Comparison of ENCODE assay signal across 9 cellular contexts in genomic region chr19:40416918-40417713, GRCh38. TPM values are rescaled to one million over a fixed set of nuclear protein-coding genes. Genes with fewer than 3 reads are reported as not detected.
A peak's percentile ranks its signal among the peaks of the same experiment; 100 is the strongest.
DNase-seq lines count a peak whose midpoint lies in the region; ATAC-seq and TF ChIP-seq lines count a peak whose summit lies in the region.
"Had no signal": no experiment of that assay in that cellular context is flagged by ENCODE, and none has a peak within 500 bp of the region (broad histone marks: within the 10 kb centered on the region; RNA-seq: fewer than 3 reads in every experiment).

No MANE protein-coding gene starts in this region.

- no peak overlapping the region for H3K4me3 ChIP-seq in uterus

- no peak overlapping the region for H3K4me3 Mint-ChIP-seq in activated naive CD4-positive, alpha-beta T cell treated with anti-CD3 and anti-CD28 coated beads for 36 hours

- H3K27ac ChIP-seq in angular gyrus (ENCODE audit: low read depth, low read length) (peak overlapping the region; percentile 52), layer of hippocampus (ENCODE audit: low read depth, low read length) (peak overlapping the region; percentile 49), uterus (peak overlapping the region; percentile 72 to 79)

- CTCF ChIA-PET in activated naive CD4-positive, alpha-beta T cell treated with anti-CD3 and anti-CD28 coated beads for 36 hours (lab: Charles Lee): interaction anchor here (0.6 kb wide), 1 partner anchor 496 kb away, joined by 4 read pairs; no protein-coding TSS in a partner anchor

- no peaks in the 10 kb centered on the region for H3K36me3 ChIP-seq in uterus

- H3K36me3 Mint-ChIP-seq in activated naive CD4-positive, alpha-beta T cell treated with anti-CD3 and anti-CD28 coated beads for 36 hours (ENCODE audit: low read depth): peaks cover 1% of the 10 kb centered on the region

- DNase-seq in activated naive CD4-positive, alpha-beta T cell treated with anti-CD3 and anti-CD28 coated beads for 36 hours: peak; percentile 40
- DNase-seq in activated naive CD4-positive, alpha-beta T cell treated with anti-CD3 and anti-CD28 coated beads, Interleukin-2, amount 50 U/mL, for 16 hours: no peak
- DNase-seq in uterus: no peak
- DNase-seq in NCI-H187 (lab: John Stamatoyannopoulos, UW): no peak
- DNase-seq: NCI-H226 had no signal

- peak in 1 of 2 donors; percentile 36 for TF ChIP-seq POLR2A in uterus (IDR thresholded peaks at IDR 0.05)

- intact Hi-C loops in activated naive CD4-positive, alpha-beta T cell treated with anti-CD3 and anti-CD28 coated beads for 36 hours (cut with micrococcal nuclease): no loop called here
- intact Hi-C loops in uterus (cut with DNase I; ENCODE audit: low total_unique reads): no loop called here

- ATAC-seq in HG03457 (IDR thresholded peaks at IDR 0.05; ENCODE audit: unreplicated experiment) (no peak), HG02884 (IDR thresholded peaks at IDR 0.05; ENCODE audit: unreplicated experiment) (no peak)

- H3K27me3 Mint-ChIP-seq in activated naive CD4-positive, alpha-beta T cell treated with anti-CD3 and anti-CD28 coated beads for 36 hours (ENCODE audit: low read depth): no peaks in the 10 kb centered on the region

- peak overlapping the region; percentile 34 for H3K27ac Mint-ChIP-seq in activated naive CD4-positive, alpha-beta T cell treated with anti-CD3 and anti-CD28 coated beads for 36 hours

- no peak for TF ChIP-seq CTCF in uterus (IDR thresholded peaks at IDR 0.05)

- peaks cover 0 to 8% of the 10 kb centered on the region in 2 donors for H3K4me1 ChIP-seq in uterus

- H3K27me3 ChIP-seq in layer of hippocampus (ENCODE audit: control insufficient read depth, insufficient read depth, low read length): no peaks in the 10 kb centered on the region
- H3K27me3 ChIP-seq in uterus: no peaks in the 10 kb centered on the region

- H3K9me3 Mint-ChIP-seq in activated naive CD4-positive, alpha-beta T cell treated with anti-CD3 and anti-CD28 coated beads for 36 hours: no peaks in the 10 kb centered on the region

- no peaks in the 10 kb centered on the region for H3K9me3 ChIP-seq in uterus

- peaks cover 11% of the 10 kb centered on the region for H3K4me1 Mint-ChIP-seq in activated naive CD4-positive, alpha-beta T cell treated with anti-CD3 and anti-CD28 coated beads for 36 hours (ENCODE audit: low read depth)

RNA-seq across cellular contexts. Expression of gene PRX, which starts 3.9 kb away (rescaled TPM):
- total RNA-seq in activated naive CD4-positive, alpha-beta T cell treated with anti-CD3 and anti-CD28 coated beads for 36 hours: 1 to 10 TPM; 1.5 TPM
- 1 to 10 TPM; 3.3 to 7.5 (median 4.8) TPM for total RNA-seq in uterus

RNA-seq across cellular contexts. Expression of gene SERTAD1, which starts 8.7 kb away (rescaled TPM):
- 1 to 10 TPM; 8.8 to 9.2 TPM for total RNA-seq in activated naive CD4-positive, alpha-beta T cell treated with anti-CD3 and anti-CD28 coated beads for 36 hours
- total RNA-seq in uterus: 10 to 100 TPM in 3 of 4 donors, 1 to 10 TPM in 1; 3.1 to 18.4 (median 15.8) TPM

RNA-seq across cellular contexts. Expression of gene SERTAD3, which starts 27.0 kb away (rescaled TPM):
- total RNA-seq in activated naive CD4-positive, alpha-beta T cell treated with anti-CD3 and anti-CD28 coated beads for 36 hours: 1 to 10 TPM; 3.8 to 7.3 TPM
- 10 to 100 TPM in 3 of 4 donors, 1 to 10 TPM in 1; 1.0 to 81.5 (median 44.7) TPM for total RNA-seq in uterus

RNA-seq across cellular contexts. Expression of gene HIPK4, which starts 27.1 kb away (rescaled TPM):
- not detected for total RNA-seq in activated naive CD4-positive, alpha-beta T cell treated with anti-CD3 and anti-CD28 coated beads for 36 hours
- total RNA-seq in uterus: under 1 TPM in 2 of 4 donors, not detected in 2; 0.40 to 0.48 TPM

RNA-seq across cellular contexts. Expression of gene BLVRB, which starts 48.4 kb away (rescaled TPM):
- 10 to 100 TPM; 29.4 to 30.2 TPM for total RNA-seq in activated naive CD4-positive, alpha-beta T cell treated with anti-CD3 and anti-CD28 coated beads for 36 hours
- total RNA-seq in uterus: 100 to 1,000 TPM in 2 of 4 donors, 10 to 100 TPM in 2; 51.5 to 206 (median 115) TPM
